In genomic region chr19:11420429-11420893, GRCh38 we compare ENCODE assay signal across 7 cellular contexts. TPM values are rescaled to one million over a fixed set of nuclear protein-coding genes. Genes with fewer than 3 reads are reported as not detected.
A peak's percentile ranks its signal among the peaks of the same experiment; 100 is the strongest.
DNase-seq lines count a peak whose midpoint lies in the region; ATAC-seq and TF ChIP-seq lines count a peak whose summit lies in the region.
"Had no signal": no experiment of that assay in that cellular context is flagged by ENCODE, and none has a peak within 500 bp of the region (broad histone marks: within the 10 kb centered on the region; RNA-seq: fewer than 3 reads in every experiment).

No MANE protein-coding gene starts in this region.

- peaks cover 74% of the 10 kb centered on the region for H3K27me3 Mint-ChIP-seq in stimulated activated memory B cell treated with anti-CD40 and anti-IgM and Interleukin-4, amounts not matched to agents 10 μg/mL and 1 μg/mL and 100 μg/mL, for 72 hours

- no peak overlapping the region for H3K27ac Mint-ChIP-seq in stimulated activated memory B cell treated with anti-CD40 and anti-IgM and Interleukin-4, amounts not matched to agents 10 μg/mL and 1 μg/mL and 100 μg/mL, for 72 hours

- WGBS in gastroesophageal sphincter (ENCODE audit: low coverage in 1 of 2), 2 donors, result 4% methylated on average over 17 of the region's 30 CpGs; no CpG with 5 or more reads in 1 of the 2 donors

- H3K9me3 ChIP-seq in gastroesophageal sphincter, result no peaks in the 10 kb centered on the region

- H3K4me3 ChIP-seq in gastroesophageal sphincter, result peak overlapping the region in 1 of 2 donors; percentile 44

- no peak for TF ChIP-seq CTCF in gastroesophageal sphincter (IDR thresholded peaks at IDR 0.05)

- H3K4me1 Mint-ChIP-seq in stimulated activated memory B cell treated with anti-CD40 and anti-IgM and Interleukin-4, amounts not matched to agents 10 μg/mL and 1 μg/mL and 100 μg/mL, for 72 hours, result peaks cover 56% of the 10 kb centered on the region

- no peak for TF ChIP-seq POLR2A in gastroesophageal sphincter (IDR thresholded peaks at IDR 0.05)

- peak overlapping the region in 2 of 4 donors; percentile 20 to 25 for H3K27ac ChIP-seq in gastroesophageal sphincter

- peaks cover 0 to 53% (median 31%) of the 10 kb centered on the region in 3 donors for H3K4me1 ChIP-seq in gastroesophageal sphincter

- DNase-seq in NCI-H510A treated with DMSO at 0.1 percent for 48 hours (lab: John Stamatoyannopoulos, UW) (peak; percentile 50), CD1c-positive myeloid dendritic cell (ENCODE audit: extremely low spot score) (no peak)
- DNase-seq in stimulated activated naive CD4-positive, alpha-beta T cell (lab: John Stamatoyannopoulos, UW), result no peak

- no peaks in the 10 kb centered on the region for H3K36me3 ChIP-seq in gastroesophageal sphincter

- ATAC-seq in gastroesophageal sphincter (peak; percentile 57), GM21390 (IDR thresholded peaks at IDR 0.05; ENCODE audit: unreplicated experiment) (no peak)
- no peak for ATAC-seq in stimulated activated memory B cell treated with anti-CD40 and anti-IgM and Interleukin-4, amounts not matched to agents 10 μg/mL and 1 μg/mL and 100 μg/mL, for 72 hours

- peaks cover under 1% of the 10 kb centered on the region for H3K9me3 Mint-ChIP-seq in stimulated activated memory B cell treated with anti-CD40 and anti-IgM and Interleukin-4, amounts not matched to agents 10 μg/mL and 1 μg/mL and 100 μg/mL, for 72 hours

- peaks cover 88% of the 10 kb centered on the region for H3K27me3 ChIP-seq in gastroesophageal sphincter

- no peaks in the 10 kb centered on the region for H3K36me3 Mint-ChIP-seq in stimulated activated memory B cell treated with anti-CD40 and anti-IgM and Interleukin-4, amounts not matched to agents 10 μg/mL and 1 μg/mL and 100 μg/mL, for 72 hours

- no peak for TF ChIP-seq EP300 in gastroesophageal sphincter (IDR thresholded peaks at IDR 0.05)

- peak overlapping the region; percentile 78 for H3K4me3 Mint-ChIP-seq in stimulated activated memory B cell treated with anti-CD40 and anti-IgM and Interleukin-4, amounts not matched to agents 10 μg/mL and 1 μg/mL and 100 μg/mL, for 72 hours

RNA-seq across cellular contexts. Expression of gene RGL3, which starts 1.3 kb away (rescaled TPM):
- total RNA-seq in gastroesophageal sphincter, result 1 to 10 TPM in 2 of 4 donors, under 1 TPM in 2; 0.25 to 3.7 (median 1.3) TPM
- total RNA-seq: HT1080 had no signal

RNA-seq across cellular contexts. Expression of gene ODAD3, which starts 14.5 kb away (rescaled TPM):
- total RNA-seq in gastroesophageal sphincter, result 1 to 10 TPM in 1 of 4 donors, under 1 TPM in 1, not detected in 2; 0.27 to 1.4 TPM

RNA-seq across cellular contexts. Expression of gene PRKCSH, which starts 15.0 kb away (rescaled TPM):
- 100 to 1,000 TPM in 1 of 4 donors, 10 to 100 TPM in 3; 72.8 to 112 (median 85.8) TPM for total RNA-seq in gastroesophageal sphincter

RNA-seq across cellular contexts. Expression of gene EPOR, which starts 36.3 kb away (rescaled TPM):
- 1 to 10 TPM in 3 of 4 donors, under 1 TPM in 1; 0.62 to 5.1 (median 2.7) TPM for total RNA-seq in gastroesophageal sphincter

RNA-seq across cellular contexts. Expression of gene SWSAP1, which starts 46.0 kb away (rescaled TPM):
- total RNA-seq in gastroesophageal sphincter, result 1 to 10 TPM in 2 of 4 donors, under 1 TPM in 2; 0.62 to 2.6 (median 1.0) TPM
